ENCODE assay signal across 19 cellular contexts in genomic region chr2:200353873-200354272, GRCh38.
"Had no signal": no experiment of that assay in that cellular context is flagged by ENCODE, and none has a peak within 500 bp of the region (broad histone marks: within the 10 kb centered on the region; RNA-seq: fewer than 3 reads in every experiment).

No MANE protein-coding gene starts in this region.

- DNase-seq: activated CD4-positive, alpha-beta T cell treated with anti-CD3 and anti-CD28 coated beads, Interleukin-2, amount 10 ng/mL, durations not matched to agents 7 days and 5 days; activated CD4-positive, CD25-positive, alpha-beta regulatory T cell; activated CD8-positive, alpha-beta memory T cell treated with anti-CD3 and anti-CD28 coated beads for 24 hours; activated naive CD4-positive, alpha-beta T cell; activated naive CD8-positive, alpha-beta T cell treated with anti-CD3 and anti-CD28 coated beads, Interleukin-2, amount 10 ng/mL, durations not matched to agents 7 days and 5 days; cerebellar nuclear complex; dermis blood vessel endothelial cell; erythroblast; gastrocnemius medialis; islet precursor cell; left ventricle myocardium superior; nephron progenitor cell; occipital lobe; right lobe of liver; T-helper 2 cell; thyroid gland; uterus had no signal

- H3K36me3 ChIP-seq: gastrocnemius medialis, prostate gland, right lobe of liver, thyroid gland, uterus had no signal

- H3K27me3 ChIP-seq: gastrocnemius medialis, right lobe of liver, thyroid gland, uterus had no signal

- H3K9me3 ChIP-seq: gastrocnemius medialis, prostate gland, right lobe of liver, thyroid gland, uterus had no signal

- H3K27ac Mint-ChIP-seq: activated CD4-positive, alpha-beta T cell treated with anti-CD3 and anti-CD28 coated beads, Interleukin-2, amount 10 ng/mL, durations not matched to agents 7 days and 5 days; activated naive CD8-positive, alpha-beta T cell treated with anti-CD3 and anti-CD28 coated beads, Interleukin-2, amount 10 ng/mL, durations not matched to agents 7 days and 5 days; memory B cell; nephron progenitor cell had no signal

- H3K4me3 ChIP-seq: gastrocnemius medialis, prostate gland, right lobe of liver, thyroid gland, uterus had no signal

- ATAC-seq: gastrocnemius medialis, right lobe of liver had no signal

- H3K27me3 Mint-ChIP-seq: activated CD4-positive, alpha-beta T cell treated with anti-CD3 and anti-CD28 coated beads, Interleukin-2, amount 10 ng/mL, durations not matched to agents 7 days and 5 days had no signal

- H3K4me1 Mint-ChIP-seq: activated CD4-positive, alpha-beta T cell treated with anti-CD3 and anti-CD28 coated beads, Interleukin-2, amount 10 ng/mL, durations not matched to agents 7 days and 5 days; memory B cell had no signal

- H3K36me3 Mint-ChIP-seq: memory B cell had no signal

- H3K9me3 Mint-ChIP-seq: activated CD4-positive, alpha-beta T cell treated with anti-CD3 and anti-CD28 coated beads, Interleukin-2, amount 10 ng/mL, durations not matched to agents 7 days and 5 days; activated naive CD8-positive, alpha-beta T cell treated with anti-CD3 and anti-CD28 coated beads, Interleukin-2, amount 10 ng/mL, durations not matched to agents 7 days and 5 days; memory B cell; nephron progenitor cell had no signal

- H3K4me3 Mint-ChIP-seq: activated CD4-positive, alpha-beta T cell treated with anti-CD3 and anti-CD28 coated beads, Interleukin-2, amount 10 ng/mL, durations not matched to agents 7 days and 5 days; activated naive CD8-positive, alpha-beta T cell treated with anti-CD3 and anti-CD28 coated beads, Interleukin-2, amount 10 ng/mL, durations not matched to agents 7 days and 5 days; memory B cell; nephron progenitor cell had no signal

- H3K4me1 ChIP-seq: prostate gland had no signal

- H3K27ac ChIP-seq: prostate gland, right lobe of liver had no signal
